Comparison of ENCODE assay signal across 16 cellular contexts in the genomic region with DNA sequence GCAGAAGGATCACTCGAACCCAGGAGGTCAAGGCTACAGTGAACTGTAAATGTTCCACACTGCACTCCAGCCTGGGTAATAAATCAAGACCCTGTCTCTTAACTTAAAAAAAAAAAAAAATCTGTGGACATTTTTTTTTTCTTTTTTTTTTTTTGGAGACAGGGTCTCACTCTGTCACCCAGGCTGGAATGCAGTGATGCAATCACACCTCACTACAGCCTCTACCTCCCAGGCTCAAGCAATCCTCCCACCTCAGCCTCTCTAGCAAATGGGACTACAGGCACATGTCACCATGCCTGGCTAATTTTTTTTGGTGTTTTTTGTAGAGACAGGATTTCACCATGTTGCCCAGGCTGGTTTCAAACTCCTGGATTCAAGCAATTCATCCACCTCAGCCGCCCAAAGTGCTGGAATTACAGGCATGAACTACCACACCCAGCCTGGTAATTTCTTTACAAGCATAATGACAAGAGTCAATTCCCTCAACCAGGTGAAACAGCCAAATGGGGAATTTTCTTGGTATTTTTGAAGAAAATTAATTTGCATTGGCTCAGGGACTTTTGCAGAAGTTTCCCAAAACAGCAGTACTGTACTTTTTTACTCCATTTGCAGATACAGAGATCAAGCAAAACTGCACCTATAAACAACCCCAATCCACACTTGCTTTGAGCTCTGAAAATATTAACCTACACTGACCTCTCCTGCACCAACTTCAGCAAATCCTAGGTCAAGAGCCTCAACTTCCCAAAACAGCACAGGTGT. TPM values are rescaled to one million over a fixed set of nuclear protein-coding genes. Genes with fewer than 3 reads are reported as not detected.
DNase-seq lines count a peak whose midpoint lies in the region; ATAC-seq and TF ChIP-seq lines count a peak whose summit lies in the region.
"Had no signal": no experiment of that assay in that cellular context is flagged by ENCODE, and none has a peak within 500 bp of the region (broad histone marks: within the 10 kb centered on the region; RNA-seq: fewer than 3 reads in every experiment).

No MANE protein-coding gene starts in this region.

- H2AFZ ChIP-seq in mammary epithelial cell (ENCODE audit: low read depth, low read length): no peak overlapping the region
- H2AFZ ChIP-seq: PC-9 had no signal

- peaks cover 7% of the 10 kb centered on the region for H3K36me3 Mint-ChIP-seq in MCF 10A (ENCODE audit: insufficient read depth, unreplicated experiment)
- H3K36me3 Mint-ChIP-seq in activated T-helper 17 cell treated with anti-CD3 and anti-CD28 coated beads, Interleukin-2, amount 50 U/mL, for 72 hours (ENCODE audit: low read depth): peaks cover 15% of the 10 kb centered on the region
- peaks cover 11 to 12% of the 10 kb centered on the region in 2 donors for H3K36me3 Mint-ChIP-seq in stimulated activated naive B cell treated with anti-CD40 and anti-IgM and Interleukin-4, amounts not matched to agents 10 μg/mL and 1 μg/mL and 100 μg/mL, for 72 hours

- no peak overlapping the region for H3K4me3 ChIP-seq in mammary epithelial cell (replicated peaks in 1 of 3; ENCODE audit: insufficient read depth in 1 of 3, low read depth in 2 of 3, low read length in 3 of 3)
- H3K4me3 ChIP-seq: lung, PC-9 had no signal

- CTCF ChIA-PET in MCF 10A (lab: Yijun Ruan, JAX): interaction anchor here (0.7 to 1.0 kb wide), 2 partner anchors 68 to 88 kb away, joined by 3 to 4 read pairs; no protein-coding TSS in a partner anchor
- CTCF ChIA-PET in mammary epithelial cell (lab: Charles Lee; ENCODE audit: low non-redundant PET): no interaction called here

- H3K9me3 ChIP-seq in mammary epithelial cell (replicated peaks; ENCODE audit: insufficient read depth, low read length): no peaks in the 10 kb centered on the region

- H3K9me3 Mint-ChIP-seq in MCF 10A (ENCODE audit: unreplicated experiment): no peaks in the 10 kb centered on the region
- no peaks in the 10 kb centered on the region for H3K9me3 Mint-ChIP-seq in activated T-helper 17 cell treated with anti-CD3 and anti-CD28 coated beads, Interleukin-2, amount 50 U/mL, for 72 hours
- no peaks in the 10 kb centered on the region for H3K9me3 Mint-ChIP-seq in stimulated activated naive B cell treated with anti-CD40 and anti-IgM and Interleukin-4, amounts not matched to agents 10 μg/mL and 1 μg/mL and 100 μg/mL, for 72 hours

- peak; percentile 45 for ATAC-seq in GM19463 (IDR thresholded peaks at IDR 0.05; ENCODE audit: unreplicated experiment)
- ATAC-seq in activated T-helper 17 cell treated with anti-CD3 and anti-CD28 coated beads, Interleukin-2, amount 50 U/mL, for 72 hours (replicated peaks): peak; percentile 71
- peak; percentile 77 to 78 for ATAC-seq in stimulated activated naive B cell treated with anti-CD40 and anti-IgM and Interleukin-4, amounts not matched to agents 10 μg/mL and 1 μg/mL and 100 μg/mL, for 72 hours (replicated peaks)

- H3K27ac Mint-ChIP-seq in MCF 10A (ENCODE audit: low read depth, unreplicated experiment): peak overlapping the region; percentile 64
- H3K27ac Mint-ChIP-seq in activated T-helper 17 cell treated with anti-CD3 and anti-CD28 coated beads, Interleukin-2, amount 50 U/mL, for 72 hours: peak overlapping the region; percentile 42
- H3K27ac Mint-ChIP-seq in stimulated activated naive B cell treated with anti-CD40 and anti-IgM and Interleukin-4, amounts not matched to agents 10 μg/mL and 1 μg/mL and 100 μg/mL, for 72 hours: peak overlapping the region; percentile 94

- WGBS in mammary epithelial cell (ENCODE audit: low coverage, missing lambda C conversion rate): 72% methylated on average over 2 of the region's 2 CpGs

- no peaks in the 10 kb centered on the region for H3K36me3 ChIP-seq in mammary epithelial cell (ENCODE audit: insufficient read depth, low read length)

- no peak overlapping the region for H3K27ac ChIP-seq in mammary epithelial cell (ENCODE audit: insufficient read depth, low read depth, low read length)
- H3K27ac ChIP-seq: PC-9 had no signal

- no peaks in the 10 kb centered on the region for H3K27me3 ChIP-seq in mammary epithelial cell (ENCODE audit: insufficient read depth, low read length)

- H3K4me3 Mint-ChIP-seq in MCF 10A (ENCODE audit: unreplicated experiment): no peak overlapping the region
- peak overlapping the region; percentile 22 for H3K4me3 Mint-ChIP-seq in activated T-helper 17 cell treated with anti-CD3 and anti-CD28 coated beads, Interleukin-2, amount 50 U/mL, for 72 hours
- peak overlapping the region; percentile 43 to 73 for H3K4me3 Mint-ChIP-seq in stimulated activated naive B cell treated with anti-CD40 and anti-IgM and Interleukin-4, amounts not matched to agents 10 μg/mL and 1 μg/mL and 100 μg/mL, for 72 hours

- in situ Hi-C loops in mammary epithelial cell (cut with MboI; ENCODE audit: low sequenced_read_pairs in 2 of 2): no loop called here

- TF ChIP-seq CTCF in MCF 10A (IDR thresholded peaks at IDR 0.05; ENCODE audit: unreplicated experiment) (no peak), mammary epithelial cell (conservative IDR thresholded peaks at IDR 0.05 in 1 of 2, IDR thresholded peaks at IDR 0.05 in 1 of 2; ENCODE audit: extremely low read depth in 1 of 2, insufficient read depth in 1 of 2, low read depth in 1 of 2, low read length in 2 of 2) (no peak)

- DNase-seq in MCF 10A (ENCODE audit: unreplicated experiment): no peak
- DNase-seq in mammary epithelial cell: no peak
- peak; percentile 18 for DNase-seq in stimulated activated naive B cell treated with anti-CD40 and anti-IgM and Interleukin-4, amounts not matched to agents 10 μg/mL and 1 μg/mL and 100 μg/mL, for 72 hours
- DNase-seq in NCI-H1105 treated with DMSO at 0.1 percent for 48 hours (lab: John Stamatoyannopoulos, UW): no peak
- DNase-seq in iPS-NIHi11 (ENCODE audit: low spot score): no peak
- no peak for DNase-seq in T-helper 2 cell
- DNase-seq: activated effector memory CD4-positive, alpha-beta T cell treated with anti-CD3 and anti-CD28 coated beads, Interleukin-2, amount 50 U/mL, for 16 hours; cortex of kidney; NCI-H2081; NCI-H524; PC-9; retina; stimulated activated CD4-positive, alpha-beta T cell treated with anti-CD3 and anti-CD28 coated beads, Interleukin-15, amount 100 ng/mL, for 24 hours had no signal

- H3K27me3 Mint-ChIP-seq in MCF 10A (ENCODE audit: insufficient read depth, unreplicated experiment): no peaks in the 10 kb centered on the region
- no peaks in the 10 kb centered on the region for H3K27me3 Mint-ChIP-seq in activated T-helper 17 cell treated with anti-CD3 and anti-CD28 coated beads, Interleukin-2, amount 50 U/mL, for 72 hours
- no peaks in the 10 kb centered on the region for H3K27me3 Mint-ChIP-seq in stimulated activated naive B cell treated with anti-CD40 and anti-IgM and Interleukin-4, amounts not matched to agents 10 μg/mL and 1 μg/mL and 100 μg/mL, for 72 hours

- POLR2A ChIA-PET in MCF 10A (lab: Yijun Ruan, JAX): interaction anchor here (0.6 to 1.7 kb wide), 7 partner anchors 10 to 457 kb away, joined by 3 to 6 read pairs (median 3); a partner anchor contains a TSS

- H3K79me2 ChIP-seq in mammary epithelial cell (ENCODE audit: insufficient read depth, low read length): peaks cover 89% of the 10 kb centered on the region

- no peak overlapping the region for H3K4me2 ChIP-seq in mammary epithelial cell (ENCODE audit: insufficient read depth, low read depth, low read length)
- H3K4me2 ChIP-seq: PC-9 had no signal

- no peak overlapping the region for H3K9ac ChIP-seq in mammary epithelial cell (ENCODE audit: insufficient read depth, low read length)

- peaks cover 54% of the 10 kb centered on the region for H3K4me1 Mint-ChIP-seq in MCF 10A (ENCODE audit: insufficient read depth, unreplicated experiment)
- H3K4me1 Mint-ChIP-seq in activated T-helper 17 cell treated with anti-CD3 and anti-CD28 coated beads, Interleukin-2, amount 50 U/mL, for 72 hours: peaks cover 39% of the 10 kb centered on the region
- H3K4me1 Mint-ChIP-seq in stimulated activated naive B cell treated with anti-CD40 and anti-IgM and Interleukin-4, amounts not matched to agents 10 μg/mL and 1 μg/mL and 100 μg/mL, for 72 hours: peaks cover 33 to 69% of the 10 kb centered on the region in 2 donors

- peaks cover 35% of the 10 kb centered on the region for H3K4me1 ChIP-seq in mammary epithelial cell (ENCODE audit: insufficient read depth, low read length)

- no peaks in the 10 kb centered on the region for H4K20me1 ChIP-seq in mammary epithelial cell (ENCODE audit: insufficient read depth, low read length)

- BruUV-seq in MCF 10A (replicated peaks; lab: Mats Ljungman, UMichigan) (TSS peak; percentile 19), mammary epithelial cell (replicated peaks; lab: Mats Ljungman, UMichigan) (no TSS peak)

- dilution Hi-C loops in mammary epithelial cell (cut with HindIII; ENCODE audit: low sequenced_read_pairs): no loop called here

- intact Hi-C loops in MCF 10A (cut with micrococcal nuclease): no loop called here
- intact Hi-C loops in mammary epithelial cell (cut with micrococcal nuclease): no loop called here

RNA-seq across cellular contexts. Expression of a gene that starts 44.0 kb away (rescaled TPM):
- 47.2 and 52.7 TPM in 2 replicates for total RNA-seq in MCF 10A (2022)
- total RNA-seq in mammary epithelial cell: 10 to 100 TPM; 51.0 to 75.7 TPM
- 8.3 TPM for polyA plus RNA-seq in mammary epithelial cell
- 137 TPM for polyA minus RNA-seq in mammary epithelial cell
- 10 to 100 TPM; 38.5 to 57.4 TPM for total RNA-seq in activated T-helper 17 cell treated with anti-CD3 and anti-CD28 coated beads, Interleukin-2, amount 50 U/mL, for 72 hours

Comparison
In these comparisons a context has a peak if more than half of its experiments do, and no peak if none do; other contexts are left out.
1. H3K27ac Mint-ChIP-seq: peak in every context shown above with its lines; median percentile 94 in stimulated activated naive B cell treated with anti-CD40 and anti-IgM and Interleukin-4, amounts not matched to agents 10 μg/mL and 1 μg/mL and 100 μg/mL, for 72 hours; 64 in MCF 10A; 42 in activated T-helper 17 cell treated with anti-CD3 and anti-CD28 coated beads, Interleukin-2, amount 50 U/mL, for 72 hours.